ENCODE assay signal across 15 cellular contexts in the genomic region with DNA sequence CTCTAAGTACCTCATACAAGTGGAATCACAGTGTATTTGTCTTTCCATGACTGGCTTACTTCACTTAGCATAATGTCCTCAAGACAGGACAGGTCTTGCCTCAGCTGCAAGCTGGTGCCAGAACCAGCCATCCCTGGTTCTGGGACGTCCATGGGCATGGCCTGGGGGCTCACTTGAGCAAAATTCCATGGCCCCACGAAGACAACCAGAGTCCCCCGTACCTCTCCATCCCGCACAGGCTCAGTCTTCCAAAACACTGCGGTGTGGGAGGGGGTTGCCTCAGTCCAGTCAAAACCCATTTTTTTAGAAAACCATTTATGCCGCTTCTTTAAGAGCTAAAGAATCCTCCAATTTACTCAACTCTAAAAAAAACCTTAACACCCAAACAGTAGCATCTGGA. TPM values are rescaled to one million over a fixed set of nuclear protein-coding genes. Genes with fewer than 3 reads are reported as not detected.
"Had no signal": no experiment of that assay in that cellular context is flagged by ENCODE, and none has a peak within 500 bp of the region (broad histone marks: within the 10 kb centered on the region; RNA-seq: fewer than 3 reads in every experiment).

No MANE protein-coding gene starts in this region.

- H3K9me3 Mint-ChIP-seq: activated T-helper 17 cell treated with anti-CD3 and anti-CD28 coated beads, Interleukin-2, amount 50 U/mL, for 72 hours had no signal

- H3K27me3 Mint-ChIP-seq: activated T-helper 17 cell treated with anti-CD3 and anti-CD28 coated beads, Interleukin-2, amount 50 U/mL, for 72 hours had no signal

- H3K36me3 ChIP-seq: gastroesophageal sphincter, neutrophil, transverse colon had no signal

- H3K4me1 Mint-ChIP-seq: activated T-helper 17 cell treated with anti-CD3 and anti-CD28 coated beads, Interleukin-2, amount 50 U/mL, for 72 hours had no signal

- H3K4me3 Mint-ChIP-seq: activated CD4-positive, alpha-beta T cell treated with anti-CD3 and anti-CD28 coated beads, Interleukin-2, amount 10 ng/mL, durations not matched to agents 7 days and 5 days; activated T-helper 17 cell treated with anti-CD3 and anti-CD28 coated beads, Interleukin-2, amount 50 U/mL, for 72 hours; stimulated activated naive B cell treated with anti-CD40 and anti-IgM and Interleukin-4, amounts not matched to agents 10 μg/mL and 1 μg/mL and 100 μg/mL, for 72 hours had no signal

- H3K4me3 ChIP-seq: gastroesophageal sphincter, mucosa of descending colon, transverse colon had no signal

- H3K27ac Mint-ChIP-seq: activated CD4-positive, alpha-beta T cell treated with anti-CD3 and anti-CD28 coated beads, Interleukin-2, amount 10 ng/mL, durations not matched to agents 7 days and 5 days; activated T-helper 17 cell treated with anti-CD3 and anti-CD28 coated beads, Interleukin-2, amount 50 U/mL, for 72 hours; stimulated activated naive B cell treated with anti-CD40 and anti-IgM and Interleukin-4, amounts not matched to agents 10 μg/mL and 1 μg/mL and 100 μg/mL, for 72 hours had no signal

- ATAC-seq: activated T-helper 17 cell treated with anti-CD3 and anti-CD28 coated beads, Interleukin-2, amount 50 U/mL, for 72 hours; gastroesophageal sphincter; mucosa of descending colon; naive thymus-derived CD4-positive, alpha-beta T cell; stimulated activated naive B cell treated with anti-CD40 and anti-IgM and Interleukin-4, amounts not matched to agents 10 μg/mL and 1 μg/mL and 100 μg/mL, for 72 hours had no signal

- H3K27ac ChIP-seq: gastroesophageal sphincter, neutrophil, transverse colon had no signal

- DNase-seq: activated CD4-positive, alpha-beta T cell treated with anti-CD3 and anti-CD28 coated beads, Interleukin-2, amount 10 ng/mL, durations not matched to agents 7 days and 5 days; activated CD8-positive, alpha-beta memory T cell treated with anti-CD3 and anti-CD28 coated beads for 24 hours; activated naive CD4-positive, alpha-beta T cell treated with Interleukin-2 at 50 U/mL for 16 hours; activated T-cell treated with anti-CD3 and anti-CD28 coated beads for 4 hours; erythroblast; mammary epithelial cell; mucosa of descending colon; stimulated activated CD4-positive, alpha-beta T cell treated with anti-CD3 and anti-CD28 coated beads, Interleukin-15, amount 100 ng/mL, for 24 hours; stimulated activated CD4-positive, alpha-beta T cell treated with anti-CD3 and anti-CD28 coated beads, Interleukin-4, amount 100 ng/mL, for 1 hour; stimulated activated naive B cell treated with anti-CD40 and anti-IgM and Interleukin-4, amounts not matched to agents 10 μg/mL and 1 μg/mL and 100 μg/mL, for 72 hours; transverse colon had no signal

- H3K36me3 Mint-ChIP-seq: stimulated activated naive B cell treated with anti-CD40 and anti-IgM and Interleukin-4, amounts not matched to agents 10 μg/mL and 1 μg/mL and 100 μg/mL, for 72 hours had no signal

- H3K27me3 ChIP-seq: gastroesophageal sphincter, transverse colon had no signal

- H3K9me3 ChIP-seq: mucosa of descending colon, neutrophil, transverse colon had no signal

RNA-seq across cellular contexts. Expression of gene CABLES1, which starts 21.7 kb away (rescaled TPM):
- polyA plus RNA-seq: naive thymus-derived CD4-positive, alpha-beta T cell had no signal
